ENCODE assay signal across 1 cellular context in the genomic region with DNA sequence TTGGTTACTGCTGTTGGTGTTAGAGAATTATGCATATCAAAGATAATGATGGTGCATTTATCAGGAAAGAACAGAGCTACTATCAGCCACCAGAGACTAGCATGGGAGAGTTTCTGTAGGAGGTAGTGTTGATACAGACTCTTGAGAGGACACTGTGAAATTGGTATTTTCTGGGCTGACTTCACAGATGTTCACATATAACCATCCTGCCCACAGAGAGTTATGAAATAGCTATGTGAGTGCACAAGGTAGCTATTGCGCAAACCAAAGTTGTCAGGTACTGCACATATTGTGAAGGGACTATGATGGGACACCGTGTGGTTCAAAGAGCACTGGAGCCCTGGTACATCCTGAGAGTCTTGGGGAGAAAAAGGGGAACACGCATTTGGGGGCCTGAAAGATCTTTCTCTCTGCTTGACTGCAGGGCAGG.
TF ChIP-seq lines count a peak whose summit lies in the region.

No MANE protein-coding gene starts in this region.

TF ChIP-seq in HepG2, 621 proteins besides CTCF, POLR2A, EP300 and RAD21 (continued from another document and continues in another):
- TF ChIP-seq, protein P1, sequence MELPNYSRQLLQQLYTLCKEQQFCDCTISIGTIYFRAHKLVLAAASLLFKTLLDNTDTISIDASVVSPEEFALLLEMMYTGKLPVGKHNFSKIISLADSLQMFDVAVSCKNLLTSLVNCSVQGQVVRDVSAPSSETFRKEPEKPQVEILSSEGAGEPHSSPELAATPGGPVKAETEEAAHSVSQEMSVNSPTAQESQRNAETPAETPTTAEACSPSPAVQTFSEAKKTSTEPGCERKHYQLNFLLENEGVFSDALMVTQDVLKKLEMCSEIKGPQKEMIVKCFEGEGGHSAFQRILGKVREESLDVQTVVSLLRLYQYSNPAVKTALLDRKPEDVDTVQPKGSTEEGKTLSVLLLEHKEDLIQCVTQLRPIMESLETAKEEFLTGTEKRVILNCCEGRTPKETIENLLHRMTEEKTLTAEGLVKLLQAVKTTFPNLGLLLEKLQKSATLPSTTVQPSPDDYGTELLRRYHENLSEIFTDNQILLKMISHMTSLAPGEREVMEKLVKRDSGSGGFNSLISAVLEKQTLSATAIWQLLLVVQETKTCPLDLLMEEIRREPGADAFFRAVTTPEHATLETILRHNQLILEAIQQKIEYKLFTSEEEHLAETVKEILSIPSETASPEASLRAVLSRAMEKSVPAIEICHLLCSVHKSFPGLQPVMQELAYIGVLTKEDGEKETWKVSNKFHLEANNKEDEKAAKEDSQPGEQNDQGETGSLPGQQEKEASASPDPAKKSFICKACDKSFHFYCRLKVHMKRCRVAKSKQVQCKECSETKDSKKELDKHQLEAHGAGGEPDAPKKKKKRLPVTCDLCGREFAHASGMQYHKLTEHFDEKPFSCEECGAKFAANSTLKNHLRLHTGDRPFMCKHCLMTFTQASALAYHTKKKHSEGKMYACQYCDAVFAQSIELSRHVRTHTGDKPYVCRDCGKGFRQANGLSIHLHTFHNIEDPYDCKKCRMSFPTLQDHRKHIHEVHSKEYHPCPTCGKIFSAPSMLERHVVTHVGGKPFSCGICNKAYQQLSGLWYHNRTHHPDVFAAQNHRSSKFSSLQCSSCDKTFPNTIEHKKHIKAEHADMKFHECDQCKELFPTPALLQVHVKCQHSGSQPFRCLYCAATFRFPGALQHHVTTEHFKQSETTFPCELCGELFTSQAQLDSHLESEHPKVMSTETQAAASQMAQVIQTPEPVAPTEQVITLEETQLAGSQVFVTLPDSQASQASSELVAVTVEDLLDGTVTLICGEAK (IDR thresholded peaks at IDR 0.05): no peak
- TF ChIP-seq, protein P1 (CRISPR knock-in tag; IDR thresholded peaks at IDR 0.05): no peak
- no peak for TF ChIP-seq CC2D1A (CRISPR knock-in tag; IDR thresholded peaks at IDR 0.05)
- TF ChIP-seq, protein P2, sequence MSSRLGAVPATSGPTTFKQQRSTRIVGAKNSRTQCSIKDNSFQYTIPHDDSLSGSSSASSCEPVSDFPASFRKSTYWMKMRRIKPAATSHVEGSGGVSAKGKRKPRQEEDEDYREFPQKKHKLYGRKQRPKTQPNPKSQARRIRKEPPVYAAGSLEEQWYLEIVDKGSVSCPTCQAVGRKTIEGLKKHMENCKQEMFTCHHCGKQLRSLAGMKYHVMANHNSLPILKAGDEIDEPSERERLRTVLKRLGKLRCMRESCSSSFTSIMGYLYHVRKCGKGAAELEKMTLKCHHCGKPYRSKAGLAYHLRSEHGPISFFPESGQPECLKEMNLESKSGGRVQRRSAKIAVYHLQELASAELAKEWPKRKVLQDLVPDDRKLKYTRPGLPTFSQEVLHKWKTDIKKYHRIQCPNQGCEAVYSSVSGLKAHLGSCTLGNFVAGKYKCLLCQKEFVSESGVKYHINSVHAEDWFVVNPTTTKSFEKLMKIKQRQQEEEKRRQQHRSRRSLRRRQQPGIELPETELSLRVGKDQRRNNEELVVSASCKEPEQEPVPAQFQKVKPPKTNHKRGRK (CRISPR knock-in tag; IDR thresholded peaks at IDR 0.05): no peak
- no peak for TF ChIP-seq REL (CRISPR knock-in tag; conservative IDR thresholded peaks at IDR 0.05)
- peak; percentile 63; the same call in 1 of the 2 replicates for TF ChIP-seq ZNF292 (CRISPR knock-in tag; IDR thresholded peaks at IDR 0.05; ENCODE audit: borderline replicate concordance, low read depth)
- no peak for TF ChIP-seq NFE2L2 (IDR thresholded peaks at IDR 0.05; ENCODE audit: low read length)
- no peak for TF ChIP-seq LCORL (IDR thresholded peaks at IDR 0.05)
- TF ChIP-seq LCORL (CRISPR knock-in tag; IDR thresholded peaks at IDR 0.05): peak; percentile 79
- peak; percentile 63; the same call in 1 of the 2 replicates for TF ChIP-seq MED1 (CRISPR knock-in tag; IDR thresholded peaks at IDR 0.05)
- TF ChIP-seq ZNF232 (CRISPR knock-in tag; IDR thresholded peaks at IDR 0.05; ENCODE audit: borderline replicate concordance): no peak
- no peak for TF ChIP-seq XRCC5 (optimal IDR thresholded peaks at IDR 0.05; ENCODE audit: low read length)
- TF ChIP-seq, protein P3, sequence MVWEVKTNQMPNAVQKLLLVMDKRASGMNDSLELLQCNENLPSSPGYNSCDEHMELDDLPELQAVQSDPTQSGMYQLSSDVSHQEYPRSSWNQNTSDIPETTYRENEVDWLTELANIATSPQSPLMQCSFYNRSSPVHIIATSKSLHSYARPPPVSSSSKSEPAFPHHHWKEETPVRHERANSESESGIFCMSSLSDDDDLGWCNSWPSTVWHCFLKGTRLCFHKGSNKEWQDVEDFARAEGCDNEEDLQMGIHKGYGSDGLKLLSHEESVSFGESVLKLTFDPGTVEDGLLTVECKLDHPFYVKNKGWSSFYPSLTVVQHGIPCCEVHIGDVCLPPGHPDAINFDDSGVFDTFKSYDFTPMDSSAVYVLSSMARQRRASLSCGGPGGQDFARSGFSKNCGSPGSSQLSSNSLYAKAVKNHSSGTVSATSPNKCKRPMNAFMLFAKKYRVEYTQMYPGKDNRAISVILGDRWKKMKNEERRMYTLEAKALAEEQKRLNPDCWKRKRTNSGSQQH (CRISPR knock-in tag; IDR thresholded peaks at IDR 0.05; ENCODE audit: low read depth): peak; percentile 68; the same call in 1 of the 2 replicates
- TF ChIP-seq KAT8 (CRISPR knock-in tag; IDR thresholded peaks at IDR 0.05): peak; percentile 43; the same call in 1 of the 2 replicates
- no peak for TF ChIP-seq ISX (CRISPR knock-in tag; conservative IDR thresholded peaks at IDR 0.05)
- TF ChIP-seq NR3C1 (CRISPR knock-in tag; IDR thresholded peaks at IDR 0.05): no peak
- TF ChIP-seq RFX5 (IDR thresholded peaks at IDR 0.05; ENCODE audit: low read depth, low read length): no peak
- TF ChIP-seq NFYC (CRISPR knock-in tag; IDR thresholded peaks at IDR 0.05): no peak
- 0 out of 2 replicates have a peak, but pooled peaks have one; percentile 34 for TF ChIP-seq SMAD3 (CRISPR knock-in tag; IDR thresholded peaks at IDR 0.05)
- TF ChIP-seq, protein P4, sequence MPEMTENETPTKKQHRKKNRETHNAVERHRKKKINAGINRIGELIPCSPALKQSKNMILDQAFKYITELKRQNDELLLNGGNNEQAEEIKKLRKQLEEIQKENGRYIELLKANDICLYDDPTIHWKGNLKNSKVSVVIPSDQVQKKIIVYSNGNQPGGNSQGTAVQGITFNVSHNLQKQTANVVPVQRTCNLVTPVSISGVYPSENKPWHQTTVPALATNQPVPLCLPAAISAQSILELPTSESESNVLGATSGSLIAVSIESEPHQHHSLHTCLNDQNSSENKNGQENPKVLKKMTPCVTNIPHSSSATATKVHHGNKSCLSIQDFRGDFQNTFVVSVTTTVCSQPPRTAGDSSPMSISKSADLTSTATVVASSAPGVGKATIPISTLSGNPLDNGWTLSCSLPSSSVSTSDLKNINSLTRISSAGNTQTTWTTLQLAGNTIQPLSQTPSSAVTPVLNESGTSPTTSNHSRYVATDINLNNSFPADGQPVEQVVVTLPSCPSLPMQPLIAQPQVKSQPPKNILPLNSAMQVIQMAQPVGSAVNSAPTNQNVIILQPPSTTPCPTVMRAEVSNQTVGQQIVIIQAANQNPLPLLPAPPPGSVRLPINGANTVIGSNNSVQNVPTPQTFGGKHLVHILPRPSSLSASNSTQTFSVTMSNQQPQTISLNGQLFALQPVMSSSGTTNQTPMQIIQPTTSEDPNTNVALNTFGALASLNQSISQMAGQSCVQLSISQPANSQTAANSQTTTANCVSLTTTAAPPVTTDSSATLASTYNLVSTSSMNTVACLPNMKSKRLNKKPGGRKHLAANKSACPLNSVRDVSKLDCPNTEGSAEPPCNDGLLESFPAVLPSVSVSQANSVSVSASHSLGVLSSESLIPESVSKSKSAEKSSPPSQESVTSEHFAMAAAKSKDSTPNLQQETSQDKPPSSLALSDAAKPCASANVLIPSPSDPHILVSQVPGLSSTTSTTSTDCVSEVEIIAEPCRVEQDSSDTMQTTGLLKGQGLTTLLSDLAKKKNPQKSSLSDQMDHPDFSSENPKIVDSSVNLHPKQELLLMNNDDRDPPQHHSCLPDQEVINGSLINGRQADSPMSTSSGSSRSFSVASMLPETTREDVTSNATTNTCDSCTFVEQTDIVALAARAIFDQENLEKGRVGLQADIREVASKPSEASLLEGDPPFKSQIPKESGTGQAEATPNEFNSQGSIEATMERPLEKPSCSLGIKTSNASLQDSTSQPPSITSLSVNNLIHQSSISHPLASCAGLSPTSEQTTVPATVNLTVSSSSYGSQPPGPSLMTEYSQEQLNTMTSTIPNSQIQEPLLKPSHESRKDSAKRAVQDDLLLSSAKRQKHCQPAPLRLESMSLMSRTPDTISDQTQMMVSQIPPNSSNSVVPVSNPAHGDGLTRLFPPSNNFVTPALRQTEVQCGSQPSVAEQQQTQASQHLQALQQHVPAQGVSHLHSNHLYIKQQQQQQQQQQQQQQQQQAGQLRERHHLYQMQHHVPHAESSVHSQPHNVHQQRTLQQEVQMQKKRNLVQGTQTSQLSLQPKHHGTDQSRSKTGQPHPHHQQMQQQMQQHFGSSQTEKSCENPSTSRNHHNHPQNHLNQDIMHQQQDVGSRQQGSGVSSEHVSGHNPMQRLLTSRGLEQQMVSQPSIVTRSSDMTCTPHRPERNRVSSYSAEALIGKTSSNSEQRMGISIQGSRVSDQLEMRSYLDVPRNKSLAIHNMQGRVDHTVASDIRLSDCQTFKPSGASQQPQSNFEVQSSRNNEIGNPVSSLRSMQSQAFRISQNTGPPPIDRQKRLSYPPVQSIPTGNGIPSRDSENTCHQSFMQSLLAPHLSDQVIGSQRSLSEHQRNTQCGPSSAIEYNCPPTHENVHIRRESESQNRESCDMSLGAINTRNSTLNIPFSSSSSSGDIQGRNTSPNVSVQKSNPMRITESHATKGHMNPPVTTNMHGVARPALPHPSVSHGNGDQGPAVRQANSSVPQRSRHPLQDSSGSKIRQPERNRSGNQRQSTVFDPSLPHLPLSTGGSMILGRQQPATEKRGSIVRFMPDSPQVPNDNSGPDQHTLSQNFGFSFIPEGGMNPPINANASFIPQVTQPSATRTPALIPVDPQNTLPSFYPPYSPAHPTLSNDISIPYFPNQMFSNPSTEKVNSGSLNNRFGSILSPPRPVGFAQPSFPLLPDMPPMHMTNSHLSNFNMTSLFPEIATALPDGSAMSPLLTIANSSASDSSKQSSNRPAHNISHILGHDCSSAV (CRISPR knock-in tag; IDR thresholded peaks at IDR 0.05; ENCODE audit: borderline replicate concordance): no peak
- TF ChIP-seq KDM4B (CRISPR knock-in tag; IDR thresholded peaks at IDR 0.05): no peak
- no peak for TF ChIP-seq ZKSCAN1 (IDR thresholded peaks at IDR 0.05; ENCODE audit: low read length)
- TF ChIP-seq NFATC3 (CRISPR knock-in tag; IDR thresholded peaks at IDR 0.05): no peak
- TF ChIP-seq GATA4 (IDR thresholded peaks at IDR 0.05; ENCODE audit: borderline replicate concordance, low read depth): no peak
- TF ChIP-seq YEATS2 (CRISPR knock-in tag; IDR thresholded peaks at IDR 0.05; ENCODE audit: borderline replicate concordance): 0 out of 2 replicates have a peak, but pooled peaks have one; percentile 42
- TF ChIP-seq, protein P5, sequence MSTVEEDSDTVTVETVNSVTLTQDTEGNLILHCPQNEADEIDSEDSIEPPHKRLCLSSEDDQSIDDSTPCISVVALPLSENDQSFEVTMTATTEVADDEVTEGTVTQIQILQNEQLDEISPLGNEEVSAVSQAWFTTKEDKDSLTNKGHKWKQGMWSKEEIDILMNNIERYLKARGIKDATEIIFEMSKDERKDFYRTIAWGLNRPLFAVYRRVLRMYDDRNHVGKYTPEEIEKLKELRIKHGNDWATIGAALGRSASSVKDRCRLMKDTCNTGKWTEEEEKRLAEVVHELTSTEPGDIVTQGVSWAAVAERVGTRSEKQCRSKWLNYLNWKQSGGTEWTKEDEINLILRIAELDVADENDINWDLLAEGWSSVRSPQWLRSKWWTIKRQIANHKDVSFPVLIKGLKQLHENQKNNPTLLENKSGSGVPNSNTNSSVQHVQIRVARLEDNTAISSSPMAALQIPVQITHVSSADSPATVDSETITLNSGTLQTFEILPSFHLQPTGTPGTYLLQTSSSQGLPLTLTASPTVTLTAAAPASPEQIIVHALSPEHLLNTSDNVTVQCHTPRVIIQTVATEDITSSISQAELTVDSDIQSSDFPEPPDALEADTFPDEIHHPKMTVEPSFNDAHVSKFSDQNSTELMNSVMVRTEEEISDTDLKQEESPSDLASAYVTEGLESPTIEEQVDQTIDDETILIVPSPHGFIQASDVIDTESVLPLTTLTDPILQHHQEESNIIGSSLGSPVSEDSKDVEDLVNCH (CRISPR knock-in tag; IDR thresholded peaks at IDR 0.05): no peak
- peak; percentile 47; the same call in 1 of the 2 replicates for TF ChIP-seq ZFP90 (CRISPR knock-in tag; IDR thresholded peaks at IDR 0.05; ENCODE audit: borderline replicate concordance)
- TF ChIP-seq DNMT3B (CRISPR knock-in tag; conservative IDR thresholded peaks at IDR 0.05): 0 out of 2 replicates have a peak, but pooled peaks have one; percentile 26
- no peak for TF ChIP-seq MXI1 (IDR thresholded peaks at IDR 0.05; ENCODE audit: borderline replicate concordance, low read depth, low read length)
- no peak for TF ChIP-seq ARID2 (CRISPR knock-in tag; IDR thresholded peaks at IDR 0.05; ENCODE audit: borderline replicate concordance)
- TF ChIP-seq FOSL1 (CRISPR knock-in tag; IDR thresholded peaks at IDR 0.05; ENCODE audit: borderline replicate concordance): no peak
- 0 out of 2 replicates have a peak, but pooled peaks have one; percentile 38 for TF ChIP-seq ZNF121 (CRISPR knock-in tag; IDR thresholded peaks at IDR 0.05)
- no peak for TF ChIP-seq ZNF30 (CRISPR knock-in tag; IDR thresholded peaks at IDR 0.05)
- TF ChIP-seq SMYD3 (CRISPR knock-in tag; IDR thresholded peaks at IDR 0.05): no peak
